ENCODE assay signal across 10 cellular contexts in the genomic region with DNA sequence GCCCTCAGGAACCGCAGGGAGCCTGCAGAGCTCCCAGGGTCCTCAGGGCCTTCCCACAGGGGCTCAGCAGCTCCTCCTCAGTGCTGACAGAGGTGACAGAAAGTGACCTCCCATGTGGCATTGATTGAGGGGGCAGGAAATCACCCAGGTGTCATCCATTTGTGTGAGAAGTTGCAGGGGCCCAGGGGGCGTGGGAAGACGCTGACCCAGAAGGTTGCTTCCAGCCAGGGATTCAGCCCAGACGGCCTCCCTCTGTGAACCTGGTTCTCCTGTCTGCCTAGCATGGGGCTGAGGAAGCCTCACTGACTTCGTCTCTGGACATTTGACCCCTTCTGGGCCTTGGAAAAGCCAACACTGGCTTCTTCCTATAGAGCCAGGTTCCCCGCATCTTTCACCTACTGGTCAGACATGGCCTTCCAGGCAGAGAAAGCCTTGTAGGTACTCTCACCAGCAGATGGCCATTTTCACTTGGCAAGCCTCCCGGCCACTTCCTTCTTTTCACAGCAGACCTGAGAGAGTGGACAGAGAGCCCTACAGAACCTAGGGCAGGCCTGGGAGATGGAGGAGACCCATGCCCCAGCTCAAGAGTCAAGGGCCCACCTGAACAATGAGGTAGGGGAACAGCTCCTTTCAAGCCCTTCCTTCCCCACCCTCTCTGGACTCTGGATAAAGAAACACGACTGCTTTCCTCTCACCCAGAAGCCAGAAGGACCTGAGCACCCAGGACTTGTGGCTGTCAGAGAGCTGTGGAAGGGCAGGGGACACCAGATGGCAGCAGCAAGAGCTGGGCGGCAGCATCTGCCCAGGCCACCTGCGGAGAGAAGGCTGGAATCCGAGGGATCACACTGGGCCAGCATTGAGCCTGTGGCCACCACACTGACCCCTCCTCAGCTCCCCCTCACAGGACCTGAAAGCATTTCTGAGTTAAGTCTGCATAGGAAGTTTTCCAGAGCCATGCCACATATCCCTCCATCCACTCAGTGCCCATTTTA.
DNase-seq lines count a peak whose midpoint lies in the region; ATAC-seq and TF ChIP-seq lines count a peak whose summit lies in the region.
"Had no signal": no experiment of that assay in that cellular context is flagged by ENCODE, and none has a peak within 500 bp of the region (broad histone marks: within the 10 kb centered on the region; RNA-seq: fewer than 3 reads in every experiment).

No MANE protein-coding gene starts in this region.

- TF ChIP-seq EP300 in esophagus muscularis mucosa (IDR thresholded peaks at IDR 0.05) = no peak

- no peak for ATAC-seq in activated CD8-positive, alpha-beta T cell treated with anti-CD3 and anti-CD28 coated beads, Interleukin-2, amount 10 ng/mL, durations not matched to agents 7 days and 5 days
- ATAC-seq in activated CD8-positive, alpha-beta T cell treated with anti-CD3 and anti-CD28 coated beads for 36 hours = no peak
- peak; percentile 52 for ATAC-seq in PC-3
- no peak for ATAC-seq in stimulated activated effector memory CD8-positive, alpha-beta T cell treated with anti-CD3 and anti-CD28 coated beads, Interleukin-12 subunit alpha, Interleukin-12 subunit beta, amount 100 ng/mL, for 72 hours
- no peak for ATAC-seq in stimulated activated naive B cell treated with anti-CD40 and anti-IgM and Interleukin-4, amounts not matched to agents 10 μg/mL and 1 μg/mL and 100 μg/mL, for 72 hours (replicated peaks)

- CTCF ChIA-PET in activated CD8-positive, alpha-beta T cell treated with anti-CD3 and anti-CD28 coated beads, Interleukin-2, amount 10 ng/mL, durations not matched to agents 7 days and 5 days (lab: Charles Lee) = interaction anchor here (0.6 to 9.8 kb wide), 27 partner anchors 11 to 679 kb away, joined by 3 to 209 read pairs (median 5); a partner anchor contains a TSS
- CTCF ChIA-PET in activated CD8-positive, alpha-beta T cell treated with anti-CD3 and anti-CD28 coated beads for 36 hours (lab: Charles Lee) = interaction anchor here (0.7 to 9.7 kb wide), 18 partner anchors 8 to 432 kb away, joined by 3 to 164 read pairs (median 4); no protein-coding TSS in a partner anchor
- CTCF ChIA-PET in PC-3 (lab: Charles Lee) = interaction anchor here (0.6 to 5.3 kb wide), 4 partner anchors 378 to 942 kb away, joined by 4 to 58 read pairs (median 8); a partner anchor contains a TSS

- WGBS in esophagus muscularis mucosa = 73% methylated on average over 9 of the region's 11 CpGs

- peaks cover 17% of the 10 kb centered on the region for H3K36me3 Mint-ChIP-seq in activated CD8-positive, alpha-beta T cell treated with anti-CD3 and anti-CD28 coated beads, Interleukin-2, amount 10 ng/mL, durations not matched to agents 7 days and 5 days (ENCODE audit: low read depth)
- no peaks in the 10 kb centered on the region for H3K36me3 Mint-ChIP-seq in activated CD8-positive, alpha-beta T cell treated with anti-CD3 and anti-CD28 coated beads for 36 hours (ENCODE audit: low read depth)
- H3K36me3 Mint-ChIP-seq in stimulated activated effector memory CD8-positive, alpha-beta T cell treated with anti-CD3 and anti-CD28 coated beads, Interleukin-12 subunit alpha, Interleukin-12 subunit beta, amount 100 ng/mL, for 72 hours = no peaks in the 10 kb centered on the region
- no peaks in the 10 kb centered on the region for H3K36me3 Mint-ChIP-seq in glutamatergic neuron (ENCODE audit: unreplicated experiment)
- peaks cover 7% of the 10 kb centered on the region in 2 donors for H3K36me3 Mint-ChIP-seq in stimulated activated naive B cell treated with anti-CD40 and anti-IgM and Interleukin-4, amounts not matched to agents 10 μg/mL and 1 μg/mL and 100 μg/mL, for 72 hours
- H3K36me3 Mint-ChIP-seq: immature natural killer cell had no signal

- peaks cover 15% of the 10 kb centered on the region for H3K4me1 ChIP-seq in PC-3 (ENCODE audit: insufficient read depth, low read length)
- peaks cover 0 to 9% (median 7%) of the 10 kb centered on the region in 4 donors for H3K4me1 ChIP-seq in esophagus muscularis mucosa

- H3K36me3 ChIP-seq in PC-3 (ENCODE audit: low read depth, low read length) (no peaks in the 10 kb centered on the region), esophagus muscularis mucosa (no peaks in the 10 kb centered on the region)
- H3K36me3 ChIP-seq: BLaER1 treated with 17β-estradiol and CSF1 and Interleukin-3, amounts not matched to agents 10 nM and 100 nM had no signal

- no peak overlapping the region for H3K4me3 Mint-ChIP-seq in activated CD8-positive, alpha-beta T cell treated with anti-CD3 and anti-CD28 coated beads, Interleukin-2, amount 10 ng/mL, durations not matched to agents 7 days and 5 days
- H3K4me3 Mint-ChIP-seq in activated CD8-positive, alpha-beta T cell treated with anti-CD3 and anti-CD28 coated beads for 36 hours = no peak overlapping the region
- H3K4me3 Mint-ChIP-seq in stimulated activated effector memory CD8-positive, alpha-beta T cell treated with anti-CD3 and anti-CD28 coated beads, Interleukin-12 subunit alpha, Interleukin-12 subunit beta, amount 100 ng/mL, for 72 hours = no peak overlapping the region
- H3K4me3 Mint-ChIP-seq in glutamatergic neuron (ENCODE audit: unreplicated experiment) = no peak overlapping the region
- no peak overlapping the region for H3K4me3 Mint-ChIP-seq in stimulated activated naive B cell treated with anti-CD40 and anti-IgM and Interleukin-4, amounts not matched to agents 10 μg/mL and 1 μg/mL and 100 μg/mL, for 72 hours

- H3K27me3 Mint-ChIP-seq in activated CD8-positive, alpha-beta T cell treated with anti-CD3 and anti-CD28 coated beads, Interleukin-2, amount 10 ng/mL, durations not matched to agents 7 days and 5 days (ENCODE audit: low read depth) = peaks cover 10% of the 10 kb centered on the region
- H3K27me3 Mint-ChIP-seq in activated CD8-positive, alpha-beta T cell treated with anti-CD3 and anti-CD28 coated beads for 36 hours = peaks cover 5% of the 10 kb centered on the region
- peaks cover 3% of the 10 kb centered on the region for H3K27me3 Mint-ChIP-seq in glutamatergic neuron (ENCODE audit: unreplicated experiment)
- peaks cover 0 to 3% of the 10 kb centered on the region in 2 donors for H3K27me3 Mint-ChIP-seq in stimulated activated naive B cell treated with anti-CD40 and anti-IgM and Interleukin-4, amounts not matched to agents 10 μg/mL and 1 μg/mL and 100 μg/mL, for 72 hours

- H2AFZ ChIP-seq in PC-3 (ENCODE audit: low read length) = no peak overlapping the region

- no peak overlapping the region for H3K4me2 ChIP-seq in PC-3 (ENCODE audit: low read length)

- H3K4me1 Mint-ChIP-seq in activated CD8-positive, alpha-beta T cell treated with anti-CD3 and anti-CD28 coated beads, Interleukin-2, amount 10 ng/mL, durations not matched to agents 7 days and 5 days (ENCODE audit: low read depth) = peaks cover 88% of the 10 kb centered on the region
- H3K4me1 Mint-ChIP-seq in activated CD8-positive, alpha-beta T cell treated with anti-CD3 and anti-CD28 coated beads for 36 hours (ENCODE audit: low read depth) = peaks cover 43% of the 10 kb centered on the region
- H3K4me1 Mint-ChIP-seq in stimulated activated effector memory CD8-positive, alpha-beta T cell treated with anti-CD3 and anti-CD28 coated beads, Interleukin-12 subunit alpha, Interleukin-12 subunit beta, amount 100 ng/mL, for 72 hours = peaks cover 49% of the 10 kb centered on the region
- peaks cover 12% of the 10 kb centered on the region for H3K4me1 Mint-ChIP-seq in glutamatergic neuron (ENCODE audit: low read depth, unreplicated experiment)
- peaks cover 34 to 61% of the 10 kb centered on the region in 2 donors for H3K4me1 Mint-ChIP-seq in stimulated activated naive B cell treated with anti-CD40 and anti-IgM and Interleukin-4, amounts not matched to agents 10 μg/mL and 1 μg/mL and 100 μg/mL, for 72 hours

- no peak for DNase-seq in activated CD8-positive, alpha-beta T cell treated with anti-CD3 and anti-CD28 coated beads, Interleukin-2, amount 10 ng/mL, durations not matched to agents 7 days and 5 days
- DNase-seq in activated CD8-positive, alpha-beta T cell treated with anti-CD3 and anti-CD28 coated beads for 36 hours = no peak
- peak; percentile 60 for DNase-seq in PC-3
- peak; percentile 64 for DNase-seq in esophagus muscularis mucosa (ENCODE audit: extremely low spot score)
- no peak for DNase-seq in stimulated activated effector memory CD8-positive, alpha-beta T cell treated with anti-CD3 and anti-CD28 coated beads, Interleukin-12 subunit alpha, Interleukin-12 subunit beta, amount 100 ng/mL, for 72 hours (ENCODE audit: low spot score in 2 of 2)
- no peak for DNase-seq in glutamatergic neuron
- DNase-seq in kidney glomerular epithelial cell (lab: John Stamatoyannopoulos, UW) = no peak
- no peak for DNase-seq in stimulated activated naive B cell treated with anti-CD40 and anti-IgM and Interleukin-4, amounts not matched to agents 10 μg/mL and 1 μg/mL and 100 μg/mL, for 72 hours

- POLR2A ChIA-PET in activated CD8-positive, alpha-beta T cell treated with anti-CD3 and anti-CD28 coated beads, Interleukin-2, amount 10 ng/mL, durations not matched to agents 7 days and 5 days (lab: Charles Lee) = no interaction called here
- POLR2A ChIA-PET in activated CD8-positive, alpha-beta T cell treated with anti-CD3 and anti-CD28 coated beads for 36 hours (lab: Charles Lee) = no interaction called here
- POLR2A ChIA-PET in PC-3 (lab: Charles Lee; ENCODE audit: unreplicated experiment) = no interaction called here

- BruUV-seq in PC-3 (replicated peaks; lab: Mats Ljungman, UMichigan) = no TSS peak

- H3K9me3 ChIP-seq in PC-3 (ENCODE audit: low read length) (no peaks in the 10 kb centered on the region), esophagus muscularis mucosa (peaks cover 0 to 12% (median 5%) of the 10 kb centered on the region in 4 donors)

- peaks cover 14% of the 10 kb centered on the region for H3K9me3 Mint-ChIP-seq in activated CD8-positive, alpha-beta T cell treated with anti-CD3 and anti-CD28 coated beads, Interleukin-2, amount 10 ng/mL, durations not matched to agents 7 days and 5 days (ENCODE audit: insufficient read depth)
- peaks cover 7% of the 10 kb centered on the region for H3K9me3 Mint-ChIP-seq in activated CD8-positive, alpha-beta T cell treated with anti-CD3 and anti-CD28 coated beads for 36 hours
- no peaks in the 10 kb centered on the region for H3K9me3 Mint-ChIP-seq in stimulated activated effector memory CD8-positive, alpha-beta T cell treated with anti-CD3 and anti-CD28 coated beads, Interleukin-12 subunit alpha, Interleukin-12 subunit beta, amount 100 ng/mL, for 72 hours
- peaks cover 2% of the 10 kb centered on the region for H3K9me3 Mint-ChIP-seq in glutamatergic neuron (ENCODE audit: unreplicated experiment)
- H3K9me3 Mint-ChIP-seq in stimulated activated naive B cell treated with anti-CD40 and anti-IgM and Interleukin-4, amounts not matched to agents 10 μg/mL and 1 μg/mL and 100 μg/mL, for 72 hours = peaks cover 0 to 6% of the 10 kb centered on the region in 2 donors

- H3K4me3 ChIP-seq in PC-3 (ENCODE audit: low read length) = no peak overlapping the region
- H3K4me3 ChIP-seq in esophagus muscularis mucosa = no peak overlapping the region
- H3K4me3 ChIP-seq: BLaER1 treated with 17β-estradiol and CSF1 and Interleukin-3, amounts not matched to agents 10 nM and 100 nM had no signal

- no peaks in the 10 kb centered on the region for H3F3A ChIP-seq in PC-3 (ENCODE audit: low read length, unreplicated experiment)

- intact Hi-C loops in activated CD8-positive, alpha-beta T cell treated with anti-CD3 and anti-CD28 coated beads for 36 hours (cut with micrococcal nuclease) = loop anchor here (5.0 to 10.0 kb wide), 2 partner anchors 76 to 199 kb away; no protein-coding TSS in a partner anchor
- intact Hi-C loops in PC-3 (cut with micrococcal nuclease) (loop anchor here (2.0 kb wide), 2 partner anchors 127 to 229 kb away; no protein-coding TSS in a partner anchor), esophagus muscularis mucosa (cut with DNase I) (loop anchor here (1.0 kb wide), 1 partner anchor 432 kb away; no protein-coding TSS in a partner anchor)

- H3K27me3 ChIP-seq in PC-3 (ENCODE audit: low read length) (peaks cover 4% of the 10 kb centered on the region; the same call in 1 of the 2 replicates), esophagus muscularis mucosa (peaks cover 0 to 6% (median 0%) of the 10 kb centered on the region in 4 donors)
- H3K27me3 ChIP-seq: BLaER1 treated with 17β-estradiol and CSF1 and Interleukin-3, amounts not matched to agents 10 nM and 100 nM had no signal

- TF ChIP-seq POLR2A in esophagus muscularis mucosa (IDR thresholded peaks at IDR 0.05; ENCODE audit: low read depth) = no peak

- peak overlapping the region; percentile 93 for H3K27ac Mint-ChIP-seq in activated CD8-positive, alpha-beta T cell treated with anti-CD3 and anti-CD28 coated beads, Interleukin-2, amount 10 ng/mL, durations not matched to agents 7 days and 5 days
- H3K27ac Mint-ChIP-seq in activated CD8-positive, alpha-beta T cell treated with anti-CD3 and anti-CD28 coated beads for 36 hours = no peak overlapping the region
- peak overlapping the region; percentile 12 for H3K27ac Mint-ChIP-seq in stimulated activated effector memory CD8-positive, alpha-beta T cell treated with anti-CD3 and anti-CD28 coated beads, Interleukin-12 subunit alpha, Interleukin-12 subunit beta, amount 100 ng/mL, for 72 hours
- H3K27ac Mint-ChIP-seq in glutamatergic neuron (ENCODE audit: unreplicated experiment) = no peak overlapping the region
- no peak overlapping the region for H3K27ac Mint-ChIP-seq in stimulated activated naive B cell treated with anti-CD40 and anti-IgM and Interleukin-4, amounts not matched to agents 10 μg/mL and 1 μg/mL and 100 μg/mL, for 72 hours

- no peak overlapping the region for H3K9ac ChIP-seq in PC-3 (ENCODE audit: low read length)
- H3K9ac ChIP-seq: BLaER1 treated with 17β-estradiol and CSF1 and Interleukin-3, amounts not matched to agents 10 nM and 100 nM had no signal

- no peaks in the 10 kb centered on the region for H4K20me1 ChIP-seq in PC-3 (ENCODE audit: low read length)

- no peaks in the 10 kb centered on the region for H3K9me2 ChIP-seq in PC-3 (replicated peaks; ENCODE audit: low read length)

- TF ChIP-seq CTCF in activated CD8-positive, alpha-beta T cell treated with anti-CD3 and anti-CD28 coated beads for 36 hours (IDR thresholded peaks at IDR 0.05) = no peak
- TF ChIP-seq CTCF in PC-3 (conservative IDR thresholded peaks at IDR 0.05; ENCODE audit: low read depth, low read length) = peak; percentile 39
- no peak for TF ChIP-seq CTCF in esophagus muscularis mucosa (IDR thresholded peaks at IDR 0.05)
- no peak for TF ChIP-seq CTCF in glutamatergic neuron (IDR thresholded peaks at IDR 0.05; ENCODE audit: partially characterized antibody, unreplicated experiment)

- no peak overlapping the region for H3K27ac ChIP-seq in PC-3 (ENCODE audit: low read length)
- H3K27ac ChIP-seq in esophagus muscularis mucosa (replicated peaks in 1 of 4) = no peak overlapping the region

- no peaks in the 10 kb centered on the region for H3K79me2 ChIP-seq in PC-3 (ENCODE audit: low read length)

Comparison
In these comparisons a context has a peak if more than half of its experiments do, and no peak if none do; other contexts are left out.
1. H3K27ac Mint-ChIP-seq: peak in activated CD8-positive, alpha-beta T cell treated with anti-CD3 and anti-CD28 coated beads, Interleukin-2, amount 10 ng/mL, durations not matched to agents 7 days and 5 days (single experiment) and stimulated activated effector memory CD8-positive, alpha-beta T cell treated with anti-CD3 and anti-CD28 coated beads, Interleukin-12 subunit alpha, Interleukin-12 subunit beta, amount 100 ng/mL, for 72 hours (single experiment); none in activated CD8-positive, alpha-beta T cell treated with anti-CD3 and anti-CD28 coated beads for 36 hours (single experiment), glutamatergic neuron (single experiment) and stimulated activated naive B cell treated with anti-CD40 and anti-IgM and Interleukin-4, amounts not matched to agents 10 μg/mL and 1 μg/mL and 100 μg/mL, for 72 hours (single experiment).
2. DNase-seq: peak in PC-3 (single experiment) and esophagus muscularis mucosa (single experiment); none in activated CD8-positive, alpha-beta T cell treated with anti-CD3 and anti-CD28 coated beads, Interleukin-2, amount 10 ng/mL, durations not matched to agents 7 days and 5 days (single experiment), activated CD8-positive, alpha-beta T cell treated with anti-CD3 and anti-CD28 coated beads for 36 hours (single experiment), stimulated activated effector memory CD8-positive, alpha-beta T cell treated with anti-CD3 and anti-CD28 coated beads, Interleukin-12 subunit alpha, Interleukin-12 subunit beta, amount 100 ng/mL, for 72 hours (0 of 2), glutamatergic neuron (single experiment), kidney glomerular epithelial cell (single experiment) and stimulated activated naive B cell treated with anti-CD40 and anti-IgM and Interleukin-4, amounts not matched to agents 10 μg/mL and 1 μg/mL and 100 μg/mL, for 72 hours (single experiment).